In the genomic region with DNA sequence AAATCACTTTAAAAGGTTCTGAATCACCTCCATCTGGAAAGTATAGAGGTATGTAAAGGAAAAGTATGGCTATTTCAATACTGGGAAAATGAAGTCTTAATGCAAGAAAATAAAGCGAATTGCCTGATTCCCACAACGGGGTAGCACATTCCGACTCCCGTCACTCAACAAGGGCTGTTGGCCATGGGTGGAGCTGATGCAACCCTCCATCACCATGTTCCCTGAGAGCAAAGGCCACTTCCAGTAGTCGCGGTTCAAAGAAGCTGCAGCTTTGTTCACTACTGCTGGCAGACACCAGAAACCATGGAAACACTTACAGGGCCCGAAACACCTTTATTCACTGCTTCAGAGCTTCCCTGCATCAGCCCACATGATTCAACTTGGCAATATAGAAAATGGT, we compare ENCODE assay signal across 23 cellular contexts. TPM values are rescaled to one million over a fixed set of nuclear protein-coding genes. Genes with fewer than 3 reads are reported as not detected.
"Had no signal": no experiment of that assay in that cellular context is flagged by ENCODE, and none has a peak within 500 bp of the region (broad histone marks: within the 10 kb centered on the region; RNA-seq: fewer than 3 reads in every experiment).

No MANE protein-coding gene starts in this region.

- H3K4me3 Mint-ChIP-seq: endodermal cell; naive thymus-derived CD8-positive, alpha-beta T cell; neural crest cell; stimulated activated effector memory CD8-positive, alpha-beta T cell treated with anti-CD3 and anti-CD28 coated beads, Interleukin-12 subunit alpha, Interleukin-12 subunit beta, amount 100 ng/mL, for 72 hours had no signal

- H3K4me1 ChIP-seq: foreskin keratinocyte, parathyroid adenoma, prostate gland, uterus had no signal

- H3K27me3 ChIP-seq: foreskin keratinocyte, right lobe of liver, tibial artery, upper lobe of left lung, uterus had no signal

- H3K9me3 ChIP-seq: mucosa of descending colon, prostate gland, right lobe of liver, tibial artery, upper lobe of left lung, uterus had no signal

- H3K4me1 Mint-ChIP-seq: endodermal cell; naive thymus-derived CD8-positive, alpha-beta T cell; stimulated activated effector memory CD8-positive, alpha-beta T cell treated with anti-CD3 and anti-CD28 coated beads, Interleukin-12 subunit alpha, Interleukin-12 subunit beta, amount 100 ng/mL, for 72 hours had no signal

- H3K27ac ChIP-seq: coronary artery, foreskin keratinocyte, parathyroid adenoma, prostate gland, right lobe of liver, tibial artery, upper lobe of left lung had no signal

- H3K4me3 ChIP-seq: coronary artery, mucosa of descending colon, prostate gland, right lobe of liver, tibial artery, upper lobe of left lung, uterus had no signal

- FAIRE-seq: endothelial cell of umbilical vein had no signal

- DNase-seq: effector CD4-positive, alpha-beta T cell; endodermal cell; erythroblast; foreskin keratinocyte; left colon; mammary epithelial cell; mucosa of descending colon; naive thymus-derived CD8-positive, alpha-beta T cell; nucleus accumbens; right lobe of liver; stimulated activated CD4-positive, alpha-beta T cell treated with anti-CD3 and anti-CD28 coated beads, Interleukin-4, amount 100 ng/mL, for 1 hour; stimulated activated CD8-positive, alpha-beta memory T cell treated with anti-CD3 and anti-CD28 coated beads, Interleukin-4, amount 100 ng/mL, for 48 hours; stimulated activated naive CD8-positive, alpha-beta T cell treated with anti-CD3 and anti-CD28 coated beads, Interleukin-15, Interleukin-2, amounts not matched to agents 100 U/mL and 50 U/mL, for 24 hours; tibial artery; upper lobe of left lung; uterus had no signal

- H3K36me3 Mint-ChIP-seq: naive thymus-derived CD8-positive, alpha-beta T cell; stimulated activated effector memory CD8-positive, alpha-beta T cell treated with anti-CD3 and anti-CD28 coated beads, Interleukin-12 subunit alpha, Interleukin-12 subunit beta, amount 100 ng/mL, for 72 hours had no signal

- H3K9me3 Mint-ChIP-seq: endodermal cell; naive thymus-derived CD8-positive, alpha-beta T cell; stimulated activated effector memory CD8-positive, alpha-beta T cell treated with anti-CD3 and anti-CD28 coated beads, Interleukin-12 subunit alpha, Interleukin-12 subunit beta, amount 100 ng/mL, for 72 hours had no signal

- ATAC-seq: foreskin keratinocyte; left colon; mucosa of descending colon; naive thymus-derived CD8-positive, alpha-beta T cell; stimulated activated effector memory CD8-positive, alpha-beta T cell treated with anti-CD3 and anti-CD28 coated beads, Interleukin-12 subunit alpha, Interleukin-12 subunit beta, amount 100 ng/mL, for 72 hours; stimulated activated naive CD8-positive, alpha-beta T cell treated with anti-CD3 and anti-CD28 coated beads, Interleukin-15, Interleukin-2, amounts not matched to agents 100 U/mL and 50 U/mL, for 24 hours had no signal

- H3K36me3 ChIP-seq: prostate gland, right lobe of liver, tibial artery, upper lobe of left lung, uterus had no signal

- H3K27ac Mint-ChIP-seq: endodermal cell; naive thymus-derived CD8-positive, alpha-beta T cell; stimulated activated effector memory CD8-positive, alpha-beta T cell treated with anti-CD3 and anti-CD28 coated beads, Interleukin-12 subunit alpha, Interleukin-12 subunit beta, amount 100 ng/mL, for 72 hours had no signal

- H2AFZ ChIP-seq: parathyroid adenoma had no signal

- H3K79me2 ChIP-seq: parathyroid adenoma had no signal

RNA-seq across cellular contexts. Expression of a gene that starts 44.0 kb away (rescaled TPM):
- total RNA-seq: dermis microvascular lymphatic vessel endothelial cell; foreskin keratinocyte; mammary epithelial cell; naive thymus-derived CD8-positive, alpha-beta T cell had no signal
